In the genomic region with DNA sequence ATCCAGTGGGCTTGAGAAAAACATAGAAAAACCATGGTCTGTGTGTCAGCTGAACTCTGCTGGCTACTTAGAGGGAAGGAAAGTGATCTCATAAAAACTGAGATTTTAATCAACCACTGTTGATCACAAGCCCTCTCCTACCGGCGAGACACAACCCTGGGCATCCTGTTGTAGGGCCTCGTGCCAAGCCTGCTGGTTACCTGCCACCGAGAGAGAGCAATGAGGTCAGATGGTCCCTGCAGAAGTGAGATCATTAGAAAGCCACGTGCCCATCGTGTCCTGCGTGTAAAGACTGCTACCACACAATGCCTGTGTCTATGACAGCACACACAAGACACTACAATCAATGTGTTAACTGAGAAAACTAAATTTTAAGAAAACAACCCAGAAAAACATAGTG, we compare ENCODE assay signal across 18 cellular contexts. TPM values are rescaled to one million over a fixed set of nuclear protein-coding genes. Genes with fewer than 3 reads are reported as not detected.
DNase-seq lines count a peak whose midpoint lies in the region; ATAC-seq, FAIRE-seq and TF ChIP-seq lines count a peak whose summit lies in the region.
"Had no signal": no experiment of that assay in that cellular context is flagged by ENCODE, and none has a peak within 500 bp of the region (broad histone marks: within the 10 kb centered on the region; RNA-seq: fewer than 3 reads in every experiment).

No MANE protein-coding gene starts in this region.

- WGBS in right lobe of liver (ENCODE audit: insufficient coverage, low coverage, low lambda C conversion rate, missing lambda C conversion rate): 39% methylated on average over 4 of the region's 7 CpGs
- 96% methylated on average over 7 of the region's 7 CpGs for WGBS in HepG2 (ENCODE audit: low lambda C conversion rate)

- H3K9ac ChIP-seq in HepG2 (ENCODE audit: insufficient read depth, low read depth, low read length): no peak overlapping the region

- no peaks in the 10 kb centered on the region for H3K36me3 ChIP-seq in right lobe of liver
- H3K36me3 ChIP-seq in HepG2 (replicated peaks in 1 of 2; ENCODE audit: control insufficient read depth in 1 of 2, insufficient read depth in 2 of 2, low read length in 2 of 2): peaks cover 2 to 4% of the 10 kb centered on the region in 2 experiments; a peak in 2 of 5 replicates

- peaks cover 23% of the 10 kb centered on the region for H3K36me3 Mint-ChIP-seq in WTC11
- peaks cover 12% of the 10 kb centered on the region for H3K36me3 Mint-ChIP-seq in glutamatergic neuron (ENCODE audit: unreplicated experiment)

- no peaks in the 10 kb centered on the region for H3K79me2 ChIP-seq in HepG2 (ENCODE audit: insufficient read depth, low read length)

- no TSS peak for BruUV-seq in HepG2 (replicated peaks; lab: Mats Ljungman, UMichigan)

- H3K27ac ChIP-seq in right lobe of liver (no peak overlapping the region), HepG2 (ENCODE audit: extremely low read length, insufficient read depth, low read length) (no peak overlapping the region)
- H3K27ac ChIP-seq: A549, SK-N-MC had no signal

- no peak for TF ChIP-seq RAD21 in HepG2 (CRISPR knock-in tag; IDR thresholded peaks at IDR 0.05)

- no peak overlapping the region for H3K4me2 ChIP-seq in HepG2 (ENCODE audit: low read depth, low read length)
- H3K4me2 ChIP-seq: A549 had no signal

- H3K9me3 Mint-ChIP-seq in WTC11: peaks cover 14% of the 10 kb centered on the region
- H3K9me3 Mint-ChIP-seq in glutamatergic neuron (ENCODE audit: unreplicated experiment): peaks cover 15% of the 10 kb centered on the region

- H2AFZ ChIP-seq in HepG2 (ENCODE audit: low read length): no peak overlapping the region

- CTCF ChIA-PET in HepG2 (lab: Yijun Ruan, JAX; ENCODE audit: low intra/inter-chr PET ratio, low total read pairs) (no interaction called here), WTC11 (lab: Charles Lee) (no interaction called here)

- TF ChIP-seq CTCF in right lobe of liver (IDR thresholded peaks at IDR 0.05) (no peak), HepG2 (CRISPR knock-in tag; IDR thresholded peaks at IDR 0.05) (no peak), WTC11 (IDR thresholded peaks at IDR 0.05) (no peak), glutamatergic neuron (IDR thresholded peaks at IDR 0.05; ENCODE audit: partially characterized antibody, unreplicated experiment) (no peak)

- peak; percentile 64 to 77 (median 68) for DNase-seq in right lobe of liver
- DNase-seq in HepG2 (ENCODE audit: low spot score): no peak
- DNase-seq in WTC11 (ENCODE audit: low spot score): no peak
- no peak for DNase-seq in glutamatergic neuron
- DNase-seq in NCI-H128 (lab: John Stamatoyannopoulos, UW; ENCODE audit: unreplicated experiment): no peak
- no peak for DNase-seq in COR-L47 (lab: John Stamatoyannopoulos, UW)
- DNase-seq: NCI-H1105, NCI-H1694 treated with DMSO at 0.1 percent for 48 hours, NCI-H446 treated with DMSO at 0.1 percent for 48 hours, Right ventricle myocardium superior had no signal

- H3K4me3 Mint-ChIP-seq in WTC11 (no peak overlapping the region), glutamatergic neuron (ENCODE audit: unreplicated experiment) (no peak overlapping the region)
- H3K4me3 Mint-ChIP-seq: CD14-positive monocyte had no signal

- H3K27me3 Mint-ChIP-seq in WTC11 (ENCODE audit: low read depth) (no peaks in the 10 kb centered on the region), glutamatergic neuron (ENCODE audit: unreplicated experiment) (peaks cover 17% of the 10 kb centered on the region)

- no peak for FAIRE-seq in HepG2 (lab: Jason Lieb, UNC)
- FAIRE-seq: A549, GM12892, H1, K562 had no signal

- H3K27me3 ChIP-seq in right lobe of liver (no peaks in the 10 kb centered on the region), HepG2 (ENCODE audit: control insufficient read depth in 1 of 2, insufficient read depth in 2 of 2, low read length in 2 of 2) (no peaks in the 10 kb centered on the region)

- H3K4me1 Mint-ChIP-seq in WTC11 (no peaks in the 10 kb centered on the region), glutamatergic neuron (ENCODE audit: low read depth, unreplicated experiment) (peaks cover 35% of the 10 kb centered on the region)
- H3K4me1 Mint-ChIP-seq: CD14-positive monocyte had no signal

- POLR2A ChIA-PET in HepG2 (lab: Yijun Ruan, JAX): no interaction called here
- POLR2A ChIA-PET in WTC11 (lab: Charles Lee): no interaction called here

- intact Hi-C loops in right lobe of liver (cut with DNase I) (no loop called here), HepG2 (cut with micrococcal nuclease; ENCODE audit: unreplicated experiment) (no loop called here)

- no peak for TF ChIP-seq POLR2A in right lobe of liver (IDR thresholded peaks at IDR 0.05)
- no peak for TF ChIP-seq POLR2A in HepG2 (IDR thresholded peaks at IDR 0.05; ENCODE audit: insufficient read depth in 1 of 2, low read depth in 2 of 2, low read length in 2 of 2)

- no peaks in the 10 kb centered on the region for H3K4me1 ChIP-seq in right lobe of liver
- H3K4me1 ChIP-seq in HepG2 (ENCODE audit: insufficient read depth, low read length): no peaks in the 10 kb centered on the region
- H3K4me1 ChIP-seq: A549 had no signal

- H3K4me3 ChIP-seq in right lobe of liver (no peak overlapping the region), HepG2 (replicated peaks in 1 of 3; ENCODE audit: insufficient read depth in 1 of 3, low read depth in 2 of 3, low read length in 3 of 3) (no peak overlapping the region)
- H3K4me3 ChIP-seq: A549, K562, SK-N-MC had no signal

- peak overlapping the region; percentile 76 for H3K27ac Mint-ChIP-seq in WTC11
- H3K27ac Mint-ChIP-seq in glutamatergic neuron (ENCODE audit: unreplicated experiment): peak overlapping the region; percentile 68

- in situ Hi-C loops in HepG2 (cut with HindIII; ENCODE audit: extremely low pct_ligation_motif_present, low pct_unique_long_range_greater_than_20kb): no loop called here

- H4K20me1 ChIP-seq in HepG2 (ENCODE audit: insufficient read depth, low read length): no peaks in the 10 kb centered on the region

- TF ChIP-seq EP300 in HepG2 (IDR thresholded peaks at IDR 0.05; ENCODE audit: low read depth in 2 of 2, low read length in 2 of 2): no peak
- no peak for TF ChIP-seq EP300 in HepG2 (CRISPR knock-in tag; IDR thresholded peaks at IDR 0.05; ENCODE audit: borderline replicate concordance)

- ATAC-seq in right lobe of liver (peak; percentile 52 to 87 (median 73)), HepG2 (no peak), WTC11 (no peak), GM19328 (IDR thresholded peaks at IDR 0.05; ENCODE audit: unreplicated experiment) (no peak)
- ATAC-seq: A549, K562 had no signal

- H3K9me3 ChIP-seq in right lobe of liver (no peaks in the 10 kb centered on the region), HepG2 (ENCODE audit: low read length) (no peaks in the 10 kb centered on the region)
- H3K9me3 ChIP-seq: A549 had no signal

RNA-seq across cellular contexts. Expression of a gene that starts 41.7 kb away (rescaled TPM):
- 10 to 100 TPM in 1 of 6 experiments, 1 to 10 TPM in 5; 1.5 to 34.6 (median 6.6) TPM for total RNA-seq in right lobe of liver
- total RNA-seq in HepG2 (2016; rRNA removed; fragmentation: Illumina TruSeq; extraction: Trizol): 0.27 and 0.31 TPM in 2 replicates
- 0.09 and 0.10 TPM in 2 replicates for total RNA-seq in HepG2 (2016; cell fraction: cytosol; rRNA removed; fragmentation: Illumina TruSeq; extraction: Trizol; ENCODE audit: low read depth)
- 0.12 and 0.28 TPM in 2 replicates for total RNA-seq in HepG2 (2016; cell fraction: insoluble cytoplasmic fraction; rRNA removed; fragmentation: Illumina TruSeq; extraction: Trizol)
- 0.34 TPM in 2 replicates for total RNA-seq in HepG2 (2016; cell fraction: membrane; rRNA removed; fragmentation: Illumina TruSeq; extraction: Trizol)
- total RNA-seq in HepG2 (2016; cell fraction: nucleus; rRNA removed; fragmentation: Illumina TruSeq; extraction: Trizol): 0.31 TPM in 2 replicates
- polyA plus RNA-seq in HepG2 (2011; rRNA removed): 0.22 and 0.44 TPM in 2 replicates
- 0.19 and 0.31 TPM in 2 replicates for polyA plus RNA-seq in HepG2 (2011; cell fraction: cytosol; rRNA removed)
- 0.50 and 0.85 TPM in 2 replicates for polyA plus RNA-seq in HepG2 (2011; cell fraction: nucleus; rRNA removed)
- polyA plus RNA-seq in HepG2 (2012): 0.15 and 0.28 TPM in 2 replicates
- polyA plus RNA-seq in HepG2 (2016; cell fraction: cytosol; fragmentation: Illumina TruSeq; extraction: Trizol; ENCODE audit: low read depth): 0.09 and 0.19 TPM in 2 replicates
- polyA plus RNA-seq in HepG2 (2016; cell fraction: insoluble cytoplasmic fraction; fragmentation: Illumina TruSeq; extraction: Trizol; ENCODE audit: low read depth): 0.29 and 0.35 TPM in 2 replicates
- polyA plus RNA-seq in HepG2 (2016; cell fraction: membrane; fragmentation: Illumina TruSeq; extraction: Trizol; ENCODE audit: low read depth): 0.34 and 0.41 TPM in 2 replicates
- polyA plus RNA-seq in HepG2 (2016; cell fraction: nucleus; fragmentation: Illumina TruSeq; extraction: Trizol; ENCODE audit: insufficient read depth, low read depth): 0.17 and 0.36 TPM in 2 replicates
- 0.98 and 5.5 TPM in 2 replicates for polyA minus RNA-seq in HepG2 (2011; rRNA and poly(A)+ RNA removed; ENCODE audit: low replicate concordance)
- polyA minus RNA-seq in HepG2 (2011; cell fraction: cytosol; rRNA and poly(A)+ RNA removed): 0.30 and 0.44 TPM in 2 replicates
- polyA minus RNA-seq in HepG2 (2011; cell fraction: nucleus; rRNA and poly(A)+ RNA removed): 0.25 and 0.26 TPM in 2 replicates
- 13.4 to 14.8 TPM (median 14.6 TPM) in 3 replicates for total RNA-seq in WTC11 (2021)
- total RNA-seq in glutamatergic neuron (ENCODE audit: unreplicated experiment): 174 TPM

RNA-seq across cellular contexts. Expression of a gene that starts 58.6 kb away (rescaled TPM):
- not detected for total RNA-seq in right lobe of liver
- not detected in 2 replicates for total RNA-seq in HepG2 (2016; rRNA removed; fragmentation: Illumina TruSeq; extraction: Trizol)
- not detected in 2 replicates for total RNA-seq in HepG2 (2016; cell fraction: cytosol; rRNA removed; fragmentation: Illumina TruSeq; extraction: Trizol; ENCODE audit: low read depth)
- total RNA-seq in HepG2 (2016; cell fraction: insoluble cytoplasmic fraction; rRNA removed; fragmentation: Illumina TruSeq; extraction: Trizol): not detected in 2 replicates
- not detected in 2 replicates for total RNA-seq in HepG2 (2016; cell fraction: membrane; rRNA removed; fragmentation: Illumina TruSeq; extraction: Trizol)
- not detected in 2 replicates for total RNA-seq in HepG2 (2016; cell fraction: nucleus; rRNA removed; fragmentation: Illumina TruSeq; extraction: Trizol)
- polyA plus RNA-seq in HepG2 (2011; rRNA removed): not detected in 2 replicates
- polyA plus RNA-seq in HepG2 (2011; cell fraction: cytosol; rRNA removed): not detected in 2 replicates
- not detected in 2 replicates for polyA plus RNA-seq in HepG2 (2011; cell fraction: nucleus; rRNA removed)
- not detected in 2 replicates for polyA plus RNA-seq in HepG2 (2012)
- not detected in 2 replicates for polyA plus RNA-seq in HepG2 (2016; cell fraction: cytosol; fragmentation: Illumina TruSeq; extraction: Trizol; ENCODE audit: low read depth)
- polyA plus RNA-seq in HepG2 (2016; cell fraction: insoluble cytoplasmic fraction; fragmentation: Illumina TruSeq; extraction: Trizol; ENCODE audit: low read depth): not detected in 2 replicates
- not detected in 2 replicates for polyA plus RNA-seq in HepG2 (2016; cell fraction: membrane; fragmentation: Illumina TruSeq; extraction: Trizol; ENCODE audit: low read depth)
- polyA plus RNA-seq in HepG2 (2016; cell fraction: nucleus; fragmentation: Illumina TruSeq; extraction: Trizol; ENCODE audit: insufficient read depth, low read depth): not detected in 2 replicates
- polyA minus RNA-seq in HepG2 (2011; rRNA and poly(A)+ RNA removed; ENCODE audit: low replicate concordance): not detected in 2 replicates
- polyA minus RNA-seq in HepG2 (2011; cell fraction: cytosol; rRNA and poly(A)+ RNA removed): not detected in 2 replicates
- not detected in 2 replicates for polyA minus RNA-seq in HepG2 (2011; cell fraction: nucleus; rRNA and poly(A)+ RNA removed)
- total RNA-seq in WTC11 (2021): 74.7 to 78.7 TPM (median 78.3 TPM) in 3 replicates
- 0.66 TPM for total RNA-seq in glutamatergic neuron (ENCODE audit: unreplicated experiment)
- total RNA-seq: Daoy, K562, Right ventricle myocardium superior had no signal
- polyA plus RNA-seq: A549, CD14-positive monocyte, K562 had no signal

Comparison
In these comparisons a context has a peak if more than half of its experiments do, and no peak if none do; other contexts are left out.
1. ATAC-seq: peak in right lobe of liver (4 of 4); none in HepG2 (single experiment), WTC11 (single experiment) and GM19328 (single experiment).
2. DNase-seq: peak in right lobe of liver (3 of 3); none in HepG2 (single experiment), WTC11 (single experiment), glutamatergic neuron (single experiment), NCI-H128 (single experiment) and COR-L47 (single experiment).
3. RNA of a gene that starts 58.6 kb away (total RNA-seq): 74.7 to 78.7 TPM in WTC11; 0.66 TPM in glutamatergic neuron (single experiment), not detected in right lobe of liver and not detected in HepG2; every median in the first group is over 10 times any median in the second.